1 cellular context compared by ENCODE assay signal in genomic region chr16:74695450-74696422, GRCh38.
TF ChIP-seq lines count a peak whose summit lies in the region.

No MANE protein-coding gene starts in this region.

TF ChIP-seq in HepG2, 621 proteins besides CTCF, POLR2A, EP300 and RAD21 (continued from another document):
- peak; percentile 100 for TF ChIP-seq NFYB (CRISPR knock-in tag; IDR thresholded peaks at IDR 0.05)
- no peak for TF ChIP-seq ZNF572 (CRISPR knock-in tag; IDR thresholded peaks at IDR 0.05)
- TF ChIP-seq KLF15 (CRISPR knock-in tag; IDR thresholded peaks at IDR 0.05; ENCODE audit: borderline replicate concordance) = no peak
- TF ChIP-seq ZNF253 (CRISPR knock-in tag; IDR thresholded peaks at IDR 0.05; ENCODE audit: borderline replicate concordance) = no peak
- TF ChIP-seq FOXP4 (CRISPR knock-in tag; IDR thresholded peaks at IDR 0.05) = no peak
- TF ChIP-seq MAF1 (CRISPR knock-in tag; IDR thresholded peaks at IDR 0.05; ENCODE audit: borderline replicate concordance) = no peak
- TF ChIP-seq PAF1 (CRISPR knock-in tag; IDR thresholded peaks at IDR 0.05) = no peak
- TF ChIP-seq SNAPC4 (CRISPR knock-in tag; IDR thresholded peaks at IDR 0.05) = no peak
- TF ChIP-seq GLI4 (CRISPR knock-in tag; IDR thresholded peaks at IDR 0.05; ENCODE audit: borderline replicate concordance) = 0 out of 2 replicates have a peak, but pooled peaks have one; percentile 78
- TF ChIP-seq ZNF879 (CRISPR knock-in tag; IDR thresholded peaks at IDR 0.05) = no peak
- peak; percentile 75; the same call in 1 of the 2 replicates for TF ChIP-seq ZBTB10 (CRISPR knock-in tag; IDR thresholded peaks at IDR 0.05; ENCODE audit: borderline replicate concordance)
- no peak for TF ChIP-seq ZKSCAN1 (IDR thresholded peaks at IDR 0.05; ENCODE audit: low read length)
- no peak; the same call in 1 of the 2 replicates for TF ChIP-seq HOXD1 (CRISPR knock-in tag; IDR thresholded peaks at IDR 0.05)
